ENCODE assay signal across 22 cellular contexts in genomic region chr4:15339732-15340131, GRCh38.
DNase-seq lines count a peak whose midpoint lies in the region; ATAC-seq, FAIRE-seq and TF ChIP-seq lines count a peak whose summit lies in the region.
"Had no signal": no experiment of that assay in that cellular context is flagged by ENCODE, and none has a peak within 500 bp of the region (broad histone marks: within the 10 kb centered on the region; RNA-seq: fewer than 3 reads in every experiment).

No MANE protein-coding gene starts in this region.

- DNase-seq in AG04450 (ENCODE audit: low read depth, low spot score) (peak; percentile 63), mesenchymal stem cell (peak; percentile 56), midbrain (lab: John Stamatoyannopoulos, UW) (no peak), HepG2 (ENCODE audit: low spot score) (no peak)
- DNase-seq in NK-92 treated with Interleukin-12 subunit alpha and Interleukin-12 subunit beta, amount 100 ng/mL, for 24 hours (lab: John Stamatoyannopoulos, UW) = no peak
- no peak for DNase-seq in activated CD4-positive, alpha-beta T cell treated with anti-CD3 and anti-CD28 coated beads for 4 hours
- DNase-seq: activated CD4-positive, alpha-beta memory T cell treated with anti-CD3 and anti-CD28 coated beads for 36 hours; activated gamma-delta T cell treated with Interleukin-2 at 50 U/mL for 16 hours; activated T-cell treated with anti-CD3 and anti-CD28 coated beads for 4 hours; adrenal gland; effector CD8-positive, alpha-beta T cell; hypothalamus; islet precursor cell; NCI-H1105; NCI-H2081 treated with DMSO at 0.1 percent for 48 hours had no signal

- WGBS in mesenchymal stem cell = 45% methylated on average over 2 of the region's 5 CpGs
- 4% methylated on average over 5 of the region's 5 CpGs for WGBS in HepG2 (ENCODE audit: low lambda C conversion rate)

- H3K4me3 ChIP-seq in AG04450 (ENCODE audit: low read depth, low read length) (peak overlapping the region; percentile 47), mesenchymal stem cell (ENCODE audit: insufficient read depth in 1 of 2, low read depth in 1 of 2, low read length in 2 of 2) (peak overlapping the region in 1 of 2 experiments; percentile 46), stomach smooth muscle (ENCODE audit: low read length in 2 of 2) (peak overlapping the region; percentile 49 to 66), HepG2 (replicated peaks in 1 of 3; ENCODE audit: insufficient read depth in 1 of 3, low read depth in 2 of 3, low read length in 3 of 3) (no peak overlapping the region)
- H3K4me3 ChIP-seq: SK-N-MC had no signal

- in situ Hi-C loops in HepG2 (cut with HindIII; ENCODE audit: extremely low pct_ligation_motif_present, low pct_unique_long_range_greater_than_20kb) = no loop called here

- TF ChIP-seq POLR2A in HepG2 (IDR thresholded peaks at IDR 0.05; ENCODE audit: insufficient read depth in 1 of 2, low read depth in 2 of 2, low read length in 2 of 2) = no peak

- H3K4me1 ChIP-seq in mesenchymal stem cell (ENCODE audit: control insufficient read depth, insufficient read depth, low read depth, low read length) (peaks cover 9% of the 10 kb centered on the region), stomach smooth muscle (ENCODE audit: control insufficient read depth, insufficient read depth, low read length) (peaks cover 9% of the 10 kb centered on the region), HepG2 (ENCODE audit: insufficient read depth, low read length) (peaks cover 9% of the 10 kb centered on the region; the same call in 1 of the 2 replicates)
- H3K4me1 ChIP-seq: adrenal gland, prostate gland had no signal

- H3K36me3 ChIP-seq in mesenchymal stem cell (ENCODE audit: control insufficient read depth in 1 of 2, insufficient read depth in 2 of 2, low read depth in 1 of 2, low read length in 2 of 2) (no peaks in the 10 kb centered on the region), stomach smooth muscle (ENCODE audit: control insufficient read depth in 2 of 2, insufficient read depth in 2 of 2, low read length in 2 of 2) (no peaks in the 10 kb centered on the region), HepG2 (replicated peaks in 1 of 2; ENCODE audit: control insufficient read depth in 1 of 2, insufficient read depth in 2 of 2, low read length in 2 of 2) (no peaks in the 10 kb centered on the region)
- H3K36me3 ChIP-seq: adrenal gland, prostate gland had no signal

- FAIRE-seq in endometrium (lab: Jason Lieb, UNC) = peak; percentile 74
- FAIRE-seq in HepG2 (lab: Jason Lieb, UNC) = no peak

- CTCF ChIA-PET in AG04450 (lab: Charles Lee) (interaction anchor here (0.8 to 1.5 kb wide), 6 partner anchors 56 to 118 kb away, joined by 3 to 9 read pairs (median 4); no protein-coding TSS in a partner anchor), HepG2 (lab: Yijun Ruan, JAX; ENCODE audit: low intra/inter-chr PET ratio, low total read pairs) (no interaction called here)

- H3K9me3 ChIP-seq in AG04450 (ENCODE audit: control insufficient read depth, insufficient read depth, low read length) (peaks cover 3% of the 10 kb centered on the region; the same call in 1 of the 2 replicates), mesenchymal stem cell (ENCODE audit: control insufficient read depth, low read length) (no peaks in the 10 kb centered on the region), stomach smooth muscle (ENCODE audit: control insufficient read depth in 2 of 2, low read length in 2 of 2) (no peaks in the 10 kb centered on the region), HepG2 (ENCODE audit: low read length) (no peaks in the 10 kb centered on the region)
- H3K9me3 ChIP-seq: adrenal gland, prostate gland had no signal

- H2BK5ac ChIP-seq in mesenchymal stem cell (ENCODE audit: low read depth, low read length, poor library complexity, severe bottlenecking) = no peak overlapping the region

- POLR2A ChIA-PET in AG04450 (lab: Yijun Ruan, JAX) = interaction anchor here (0.5 to 1.7 kb wide), 3 partner anchors 12 to 386 kb away, joined by 3 to 7 read pairs (median 3); no protein-coding TSS in a partner anchor
- POLR2A ChIA-PET in HepG2 (lab: Yijun Ruan, JAX) = no interaction called here

- H3K27me3 ChIP-seq in AG04450 (ENCODE audit: control insufficient read depth, insufficient read depth, low read length) (no peaks in the 10 kb centered on the region), mesenchymal stem cell (ENCODE audit: control insufficient read depth in 1 of 2, insufficient read depth in 1 of 2, low read length in 2 of 2) (no peaks in the 10 kb centered on the region), stomach smooth muscle (ENCODE audit: control insufficient read depth in 1 of 2, insufficient read depth in 2 of 2, low read length in 2 of 2) (no peaks in the 10 kb centered on the region), HepG2 (ENCODE audit: control insufficient read depth in 1 of 2, insufficient read depth in 2 of 2, low read length in 2 of 2) (peaks cover 0 to 3% of the 10 kb centered on the region in 2 experiments; a peak in 3 of 5 replicates)
- H3K27me3 ChIP-seq: adrenal gland had no signal

- H3K79me1 ChIP-seq in mesenchymal stem cell (replicated peaks; ENCODE audit: low read length, poor library complexity, severe bottlenecking) = no peaks in the 10 kb centered on the region

- H3K27ac ChIP-seq in AG04450 (ENCODE audit: low read depth, low read length) (no peak overlapping the region), mesenchymal stem cell (ENCODE audit: low read length, poor library complexity, severe bottlenecking) (no peak overlapping the region), stomach smooth muscle (ENCODE audit: low read length) (no peak overlapping the region), HepG2 (ENCODE audit: extremely low read length, insufficient read depth, low read length) (no peak overlapping the region)
- H3K27ac ChIP-seq: adrenal gland, SK-N-MC had no signal

- TF ChIP-seq CTCF in AG04450 (IDR thresholded peaks at IDR 0.05; ENCODE audit: low read depth, low read length) = no peak
- no peak for TF ChIP-seq CTCF in HepG2 (CRISPR knock-in tag; IDR thresholded peaks at IDR 0.05)

- TF ChIP-seq EP300 in HepG2 (IDR thresholded peaks at IDR 0.05; ENCODE audit: low read depth in 2 of 2, low read length in 2 of 2) (no peak), HepG2 (CRISPR knock-in tag; IDR thresholded peaks at IDR 0.05; ENCODE audit: borderline replicate concordance) (no peak)

- H4K20me1 ChIP-seq in HepG2 (ENCODE audit: insufficient read depth, low read length) = no peaks in the 10 kb centered on the region

- H2BK12ac ChIP-seq in mesenchymal stem cell (ENCODE audit: low read length in 2 of 2) = no peak overlapping the region

- no peak overlapping the region for H2AK5ac ChIP-seq in mesenchymal stem cell (ENCODE audit: low read length, severe bottlenecking)

- H3K9ac ChIP-seq in mesenchymal stem cell (ENCODE audit: low read length) (peak overlapping the region; percentile 49), stomach smooth muscle (ENCODE audit: low read length in 2 of 2) (peak overlapping the region; percentile 13 to 26), HepG2 (ENCODE audit: insufficient read depth, low read depth, low read length) (no peak overlapping the region)

- intact Hi-C loops in HepG2 (cut with micrococcal nuclease; ENCODE audit: unreplicated experiment) = no loop called here

- no peak overlapping the region for H3K18ac ChIP-seq in mesenchymal stem cell (ENCODE audit: low read depth in 1 of 2, low read length in 2 of 2)

- H3K4me2 ChIP-seq in mesenchymal stem cell (ENCODE audit: low read length, poor library complexity, severe bottlenecking) (no peak overlapping the region), HepG2 (ENCODE audit: low read depth, low read length) (no peak overlapping the region)

- H4K91ac ChIP-seq in mesenchymal stem cell (ENCODE audit: low read length) = no peak overlapping the region

- H3K79me2 ChIP-seq in HepG2 (ENCODE audit: insufficient read depth, low read length) = no peaks in the 10 kb centered on the region

- no peak overlapping the region for H3K14ac ChIP-seq in mesenchymal stem cell (ENCODE audit: low read length in 2 of 2)

- no peak overlapping the region for H3K23ac ChIP-seq in mesenchymal stem cell (ENCODE audit: low read length in 2 of 2)

- TF ChIP-seq RAD21 in HepG2 (CRISPR knock-in tag; IDR thresholded peaks at IDR 0.05) = no peak

- no peak overlapping the region for H4K8ac ChIP-seq in mesenchymal stem cell (ENCODE audit: low read length)

- ATAC-seq in HepG2 = no peak
- ATAC-seq: HCT116; natural killer cell treated with Interleukin-12 subunit alpha and Interleukin-12 subunit beta and Interleukin-15 and Interleukin-18, amount 100 ng/mL, for 72 hours; WTC11 had no signal

- BruUV-seq in HepG2 (replicated peaks; lab: Mats Ljungman, UMichigan) = no TSS peak

- no peak overlapping the region for H2BK15ac ChIP-seq in mesenchymal stem cell (ENCODE audit: low read depth, poor library complexity, severe bottlenecking)

- no peak overlapping the region for H3K4ac ChIP-seq in mesenchymal stem cell (ENCODE audit: low read depth in 1 of 2, low read length in 2 of 2)

- H2BK120ac ChIP-seq in mesenchymal stem cell (ENCODE audit: low read depth, low read length) = no peak overlapping the region

- no peak overlapping the region for H2AFZ ChIP-seq in mesenchymal stem cell (ENCODE audit: low read depth, low read length)
- no peak overlapping the region for H2AFZ ChIP-seq in HepG2 (ENCODE audit: low read length)

Comparison
In these comparisons a context has a peak if more than half of its experiments do, and no peak if none do; other contexts are left out.
1. DNase-seq: peak in AG04450 (single experiment) and mesenchymal stem cell (single experiment); none in midbrain (single experiment), HepG2 (single experiment), NK-92 treated with Interleukin-12 subunit alpha and Interleukin-12 subunit beta, amount 100 ng/mL, for 24 hours (single experiment) and activated CD4-positive, alpha-beta T cell treated with anti-CD3 and anti-CD28 coated beads for 4 hours (0 of 2).
2. H3K4me3 ChIP-seq: peak in AG04450 (single experiment) and stomach smooth muscle (2 of 2); none in HepG2 (0 of 3).